ENCODE assay signal across 1 cellular context in the genomic region with DNA sequence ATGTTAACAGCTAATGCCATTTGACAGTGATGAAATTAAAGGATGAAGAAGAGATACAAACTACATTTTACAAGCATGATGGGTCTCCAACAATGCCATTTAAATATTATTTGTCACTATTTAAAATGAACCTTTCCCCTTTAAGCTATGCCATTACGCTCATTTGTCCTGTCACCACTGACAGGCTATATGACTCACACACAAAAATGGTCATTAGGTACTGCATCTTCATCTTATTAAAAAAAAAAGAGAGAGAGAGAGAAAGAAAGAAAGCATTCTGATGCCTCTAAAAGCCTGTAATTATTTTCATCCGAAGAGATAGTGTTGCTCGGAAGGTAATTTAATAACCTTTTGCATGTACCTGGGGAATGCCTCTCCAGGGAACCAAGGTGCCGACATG.
TF ChIP-seq lines count a peak whose summit lies in the region.

No MANE protein-coding gene starts in this region.

TF ChIP-seq in SK-N-SH, 30 proteins besides CTCF, POLR2A, EP300 and RAD21 (continued from another document):
- TF ChIP-seq CHD2 (IDR thresholded peaks at IDR 0.05; ENCODE audit: low read length, partially characterized antibody) = no peak
- TF ChIP-seq FOSL2 (IDR thresholded peaks at IDR 0.05; ENCODE audit: borderline replicate concordance, low read depth) = no peak
- no peak for TF ChIP-seq FOXJ3 (CRISPR knock-in tag; IDR thresholded peaks at IDR 0.05)
- TF ChIP-seq RCOR1 (IDR thresholded peaks at IDR 0.05; ENCODE audit: low read length) = no peak
